9 cellular contexts compared by ENCODE assay signal in the genomic region with DNA sequence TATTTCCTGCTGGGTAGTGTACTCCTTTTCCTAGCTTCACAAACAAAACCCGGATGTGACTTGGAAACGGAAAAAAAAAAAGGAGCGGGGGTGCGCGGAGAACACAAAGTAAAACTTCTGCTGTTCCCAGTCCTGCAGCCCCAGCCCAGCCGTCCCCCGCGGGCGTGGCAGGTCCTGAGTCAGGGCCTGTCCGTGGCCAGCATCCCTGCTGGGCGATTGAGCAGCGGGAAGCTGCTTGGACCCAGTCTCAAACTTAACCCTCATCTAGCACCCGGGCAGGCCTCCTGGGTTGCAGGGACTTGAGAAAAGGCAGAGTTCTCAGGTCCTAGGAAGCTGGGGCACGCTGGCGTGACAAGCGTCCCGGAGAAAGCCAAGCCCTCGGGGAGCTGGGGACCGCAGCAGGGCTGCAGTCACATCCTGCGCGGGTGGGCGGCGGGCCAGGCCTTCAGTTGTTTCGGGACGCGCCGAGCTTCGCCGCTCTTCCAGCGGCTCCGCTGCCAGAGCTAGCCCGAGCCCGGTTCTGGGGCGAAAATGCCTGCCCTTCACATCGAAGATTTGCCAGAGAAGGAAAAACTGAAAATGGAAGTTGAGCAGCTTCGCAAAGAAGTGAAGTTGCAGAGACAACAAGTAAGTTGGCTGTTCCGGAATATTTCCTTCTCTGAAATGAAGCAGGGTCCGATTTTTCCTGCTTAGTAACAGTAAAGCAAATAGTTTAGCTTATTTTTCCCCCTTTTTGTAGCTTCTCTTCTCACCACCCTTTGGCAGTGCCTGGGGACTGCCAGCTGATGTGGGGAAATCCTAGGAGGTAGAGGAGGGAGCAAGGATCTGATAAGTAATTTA. TPM values are rescaled to one million over a fixed set of nuclear protein-coding genes. Genes with fewer than 3 reads are reported as not detected.
DNase-seq lines count a peak whose midpoint lies in the region; ATAC-seq and TF ChIP-seq lines count a peak whose summit lies in the region.
"Had no signal": no experiment of that assay in that cellular context is flagged by ENCODE, and none has a peak within 500 bp of the region (broad histone marks: within the 10 kb centered on the region; RNA-seq: fewer than 3 reads in every experiment).

A gene (plus strand): TSS at position 129 of the 840 bp plus-strand sequence. CDS start 403 bp downstream, at position 532.

- peak; percentile 78 for DNase-seq in DMS53 (lab: John Stamatoyannopoulos, UW)
- peak; percentile 59 for DNase-seq in WTC11 (ENCODE audit: low spot score)
- peak; percentile 72 for DNase-seq in endothelial cell (ENCODE audit: low spot score)
- DNase-seq in medulla oblongata (ENCODE audit: extremely low spot score): peak; percentile 61
- peak; percentile 53 for DNase-seq in stimulated activated CD8-positive, alpha-beta memory T cell treated with anti-CD3 and anti-CD28 coated beads, Interleukin-4, amount 100 ng/mL, for 48 hours
- DNase-seq in NCI-H2029 (lab: John Stamatoyannopoulos, UW): no peak

- H3K27ac Mint-ChIP-seq in WTC11 (no peak within 1 kb of the TSS; the same call in 1 of the 2 replicates), endothelial cell (ENCODE audit: unreplicated experiment) (peak within 1 kb of the TSS; percentile 99)

- CTCF ChIA-PET in WTC11 (lab: Charles Lee): interaction anchor here (0.7 to 1.5 kb wide), 9 partner anchors 19 to 473 kb away, joined by 3 to 15 read pairs (median 4); no protein-coding TSS in a partner anchor

- peak; percentile 96 for ATAC-seq in GM19467 (IDR thresholded peaks at IDR 0.05; ENCODE audit: unreplicated experiment)
- peak; percentile 87 for ATAC-seq in HG03521 (IDR thresholded peaks at IDR 0.05; ENCODE audit: unreplicated experiment)
- ATAC-seq in WTC11: peak; percentile 92

- H3K36me3 Mint-ChIP-seq in WTC11 (no peaks in the 10 kb centered on the region), endothelial cell (ENCODE audit: low read depth, unreplicated experiment) (peaks cover 29% of the 10 kb centered on the region)

- 0 out of 2 replicates have a peak, but pooled peaks cover 4% of the 10 kb centered on the region for H3K9me3 Mint-ChIP-seq in WTC11
- H3K9me3 Mint-ChIP-seq in endothelial cell (ENCODE audit: unreplicated experiment): no peaks in the 10 kb centered on the region

- POLR2A ChIA-PET in WTC11 (lab: Charles Lee): no interaction called here

- H3K4me1 Mint-ChIP-seq in WTC11: peaks cover 23% of the 10 kb centered on the region
- peaks cover 29% of the 10 kb centered on the region for H3K4me1 Mint-ChIP-seq in endothelial cell (ENCODE audit: unreplicated experiment)

- H3K27me3 Mint-ChIP-seq in WTC11 (ENCODE audit: low read depth) (no peaks in the 10 kb centered on the region), endothelial cell (ENCODE audit: unreplicated experiment) (peaks cover 7% of the 10 kb centered on the region)

- peak within 1 kb of the TSS; percentile 67 for H3K4me3 Mint-ChIP-seq in WTC11
- peak within 1 kb of the TSS; percentile 96 for H3K4me3 Mint-ChIP-seq in endothelial cell (ENCODE audit: unreplicated experiment)

- TF ChIP-seq CTCF in WTC11 (IDR thresholded peaks at IDR 0.05): no peak
- TF ChIP-seq CTCF in endothelial cell (IDR thresholded peaks at IDR 0.05; ENCODE audit: unreplicated experiment): no peak

TF ChIP-seq in WTC11, 78 proteins besides CTCF, POLR2A, EP300 and RAD21 (continues in another document):
- TF ChIP-seq MYBL2 (CRISPR knock-in tag; IDR thresholded peaks at IDR 0.05) (no peak), JUN (CRISPR knock-in tag; IDR thresholded peaks at IDR 0.05) (no peak), ZBTB21 (CRISPR knock-in tag; IDR thresholded peaks at IDR 0.05; ENCODE audit: borderline replicate concordance) (no peak), NR3C1 (CRISPR knock-in tag; conservative IDR thresholded peaks at IDR 0.05; ENCODE audit: low read depth) (no peak), ELF4 (CRISPR knock-in tag; IDR thresholded peaks at IDR 0.05; ENCODE audit: low read depth) (no peak), EMX1 (CRISPR knock-in tag; IDR thresholded peaks at IDR 0.05) (no peak), ATF1 (CRISPR knock-in tag; IDR thresholded peaks at IDR 0.05) (no peak), MXD4 (CRISPR knock-in tag; IDR thresholded peaks at IDR 0.05; ENCODE audit: borderline replicate concordance) (no peak)
- TF ChIP-seq, protein P1, sequence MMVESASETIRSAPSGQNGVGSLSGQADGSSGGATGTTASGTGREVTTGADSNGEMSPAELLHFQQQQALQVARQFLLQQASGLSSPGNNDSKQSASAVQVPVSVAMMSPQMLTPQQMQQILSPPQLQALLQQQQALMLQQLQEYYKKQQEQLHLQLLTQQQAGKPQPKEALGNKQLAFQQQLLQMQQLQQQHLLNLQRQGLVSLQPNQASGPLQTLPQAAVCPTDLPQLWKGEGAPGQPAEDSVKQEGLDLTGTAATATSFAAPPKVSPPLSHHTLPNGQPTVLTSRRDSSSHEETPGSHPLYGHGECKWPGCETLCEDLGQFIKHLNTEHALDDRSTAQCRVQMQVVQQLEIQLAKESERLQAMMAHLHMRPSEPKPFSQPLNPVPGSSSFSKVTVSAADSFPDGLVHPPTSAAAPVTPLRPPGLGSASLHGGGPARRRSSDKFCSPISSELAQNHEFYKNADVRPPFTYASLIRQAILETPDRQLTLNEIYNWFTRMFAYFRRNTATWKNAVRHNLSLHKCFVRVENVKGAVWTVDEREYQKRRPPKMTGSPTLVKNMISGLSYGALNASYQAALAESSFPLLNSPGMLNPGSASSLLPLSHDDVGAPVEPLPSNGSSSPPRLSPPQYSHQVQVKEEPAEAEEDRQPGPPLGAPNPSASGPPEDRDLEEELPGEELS (CRISPR knock-in tag; IDR thresholded peaks at IDR 0.05): no peak
- TF ChIP-seq, protein P2, sequence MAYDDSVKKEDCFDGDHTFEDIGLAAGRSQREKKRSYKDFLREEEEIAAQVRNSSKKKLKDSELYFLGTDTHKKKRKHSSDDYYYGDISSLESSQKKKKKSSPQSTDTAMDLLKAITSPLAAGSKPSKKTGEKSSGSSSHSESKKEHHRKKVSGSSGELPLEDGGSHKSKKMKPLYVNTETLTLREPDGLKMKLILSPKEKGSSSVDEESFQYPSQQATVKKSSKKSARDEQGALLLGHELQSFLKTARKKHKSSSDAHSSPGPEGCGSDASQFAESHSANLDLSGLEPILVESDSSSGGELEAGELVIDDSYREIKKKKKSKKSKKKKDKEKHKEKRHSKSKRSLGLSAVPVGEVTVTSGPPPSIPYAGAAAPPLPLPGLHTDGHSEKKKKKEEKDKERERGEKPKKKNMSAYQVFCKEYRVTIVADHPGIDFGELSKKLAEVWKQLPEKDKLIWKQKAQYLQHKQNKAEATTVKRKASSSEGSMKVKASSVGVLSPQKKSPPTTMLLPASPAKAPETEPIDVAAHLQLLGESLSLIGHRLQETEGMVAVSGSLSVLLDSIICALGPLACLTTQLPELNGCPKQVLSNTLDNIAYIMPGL (CRISPR knock-in tag; IDR thresholded peaks at IDR 0.05): no peak
- TF ChIP-seq, protein P3, sequence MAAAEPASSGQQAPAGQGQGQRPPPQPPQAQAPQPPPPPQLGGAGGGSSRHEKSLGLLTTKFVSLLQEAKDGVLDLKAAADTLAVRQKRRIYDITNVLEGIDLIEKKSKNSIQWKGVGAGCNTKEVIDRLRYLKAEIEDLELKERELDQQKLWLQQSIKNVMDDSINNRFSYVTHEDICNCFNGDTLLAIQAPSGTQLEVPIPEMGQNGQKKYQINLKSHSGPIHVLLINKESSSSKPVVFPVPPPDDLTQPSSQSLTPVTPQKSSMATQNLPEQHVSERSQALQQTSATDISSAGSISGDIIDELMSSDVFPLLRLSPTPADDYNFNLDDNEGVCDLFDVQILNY (CRISPR knock-in tag; IDR thresholded peaks at IDR 0.05): no peak
- TF ChIP-seq, protein P4, sequence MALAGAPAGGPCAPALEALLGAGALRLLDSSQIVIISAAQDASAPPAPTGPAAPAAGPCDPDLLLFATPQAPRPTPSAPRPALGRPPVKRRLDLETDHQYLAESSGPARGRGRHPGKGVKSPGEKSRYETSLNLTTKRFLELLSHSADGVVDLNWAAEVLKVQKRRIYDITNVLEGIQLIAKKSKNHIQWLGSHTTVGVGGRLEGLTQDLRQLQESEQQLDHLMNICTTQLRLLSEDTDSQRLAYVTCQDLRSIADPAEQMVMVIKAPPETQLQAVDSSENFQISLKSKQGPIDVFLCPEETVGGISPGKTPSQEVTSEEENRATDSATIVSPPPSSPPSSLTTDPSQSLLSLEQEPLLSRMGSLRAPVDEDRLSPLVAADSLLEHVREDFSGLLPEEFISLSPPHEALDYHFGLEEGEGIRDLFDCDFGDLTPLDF (CRISPR knock-in tag; IDR thresholded peaks at IDR 0.05): no peak
- TF ChIP-seq, protein P5, sequence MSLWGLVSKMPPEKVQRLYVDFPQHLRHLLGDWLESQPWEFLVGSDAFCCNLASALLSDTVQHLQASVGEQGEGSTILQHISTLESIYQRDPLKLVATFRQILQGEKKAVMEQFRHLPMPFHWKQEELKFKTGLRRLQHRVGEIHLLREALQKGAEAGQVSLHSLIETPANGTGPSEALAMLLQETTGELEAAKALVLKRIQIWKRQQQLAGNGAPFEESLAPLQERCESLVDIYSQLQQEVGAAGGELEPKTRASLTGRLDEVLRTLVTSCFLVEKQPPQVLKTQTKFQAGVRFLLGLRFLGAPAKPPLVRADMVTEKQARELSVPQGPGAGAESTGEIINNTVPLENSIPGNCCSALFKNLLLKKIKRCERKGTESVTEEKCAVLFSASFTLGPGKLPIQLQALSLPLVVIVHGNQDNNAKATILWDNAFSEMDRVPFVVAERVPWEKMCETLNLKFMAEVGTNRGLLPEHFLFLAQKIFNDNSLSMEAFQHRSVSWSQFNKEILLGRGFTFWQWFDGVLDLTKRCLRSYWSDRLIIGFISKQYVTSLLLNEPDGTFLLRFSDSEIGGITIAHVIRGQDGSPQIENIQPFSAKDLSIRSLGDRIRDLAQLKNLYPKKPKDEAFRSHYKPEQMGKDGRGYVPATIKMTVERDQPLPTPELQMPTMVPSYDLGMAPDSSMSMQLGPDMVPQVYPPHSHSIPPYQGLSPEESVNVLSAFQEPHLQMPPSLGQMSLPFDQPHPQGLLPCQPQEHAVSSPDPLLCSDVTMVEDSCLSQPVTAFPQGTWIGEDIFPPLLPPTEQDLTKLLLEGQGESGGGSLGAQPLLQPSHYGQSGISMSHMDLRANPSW (CRISPR knock-in tag; conservative IDR thresholded peaks at IDR 0.05; ENCODE audit: low read depth): no peak

RNA-seq across cellular contexts. Expression of the gene that starts here (rescaled TPM):
- 1.3 to 1.7 TPM (median 1.4 TPM) in 3 replicates for total RNA-seq in WTC11 (2021)
- 133 TPM for total RNA-seq in endothelial cell (ENCODE audit: unreplicated experiment)
- total RNA-seq: activated CD8-positive, alpha-beta memory T cell treated with anti-CD3 and anti-CD28 coated beads for 36 hours had no signal

Comparison
In these comparisons a context has a peak if more than half of its experiments do, and no peak if none do; other contexts are left out.
1. RNA of the gene that starts here (total RNA-seq): 133 TPM in endothelial cell (single experiment); 1.3 to 1.7 TPM in WTC11; every median in the first group is over 10 times any median in the second.
2. Peak in every context shown above with its lines, with median percentiles within 50 percentile points of each other: ATAC-seq.